6 cellular contexts compared by ENCODE assay signal in the genomic region with DNA sequence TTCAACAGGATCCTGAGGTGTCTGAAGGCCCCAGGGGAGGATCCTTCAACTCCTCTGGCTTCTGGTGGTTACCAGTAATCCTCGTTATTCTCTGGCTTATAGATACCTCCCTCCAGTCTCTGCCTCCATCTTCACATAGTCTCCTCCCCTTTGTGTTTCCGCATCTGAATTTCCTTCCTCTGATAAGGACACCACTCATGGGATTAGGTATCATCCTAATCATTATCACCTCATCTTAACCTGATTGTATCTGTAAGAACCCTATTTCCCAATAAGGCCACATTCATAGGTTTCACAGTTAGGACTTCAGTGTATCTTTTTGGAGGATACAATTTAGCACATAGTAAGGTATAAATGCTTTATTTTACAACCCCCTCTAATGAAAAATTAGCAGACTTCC.
"Had no signal": no experiment of that assay in that cellular context is flagged by ENCODE, and none has a peak within 500 bp of the region (broad histone marks: within the 10 kb centered on the region; RNA-seq: fewer than 3 reads in every experiment).

No MANE protein-coding gene starts in this region.

- H3K27me3 Mint-ChIP-seq: IgD-negative memory B cell had no signal

- H3K27ac ChIP-seq: HL-60 had no signal

- H3K27ac Mint-ChIP-seq: IgD-negative memory B cell had no signal

- H3K4me3 Mint-ChIP-seq: IgD-negative memory B cell had no signal

- H3K4me3 ChIP-seq: K562 had no signal

- ATAC-seq: HepG2, K562 had no signal

- H3K36me3 Mint-ChIP-seq: IgD-negative memory B cell had no signal

- H3K4me1 Mint-ChIP-seq: IgD-negative memory B cell had no signal

- DNase-seq: IMR-90, KBM-7 had no signal
